ENCODE assay signal across 19 cellular contexts in the genomic region with DNA sequence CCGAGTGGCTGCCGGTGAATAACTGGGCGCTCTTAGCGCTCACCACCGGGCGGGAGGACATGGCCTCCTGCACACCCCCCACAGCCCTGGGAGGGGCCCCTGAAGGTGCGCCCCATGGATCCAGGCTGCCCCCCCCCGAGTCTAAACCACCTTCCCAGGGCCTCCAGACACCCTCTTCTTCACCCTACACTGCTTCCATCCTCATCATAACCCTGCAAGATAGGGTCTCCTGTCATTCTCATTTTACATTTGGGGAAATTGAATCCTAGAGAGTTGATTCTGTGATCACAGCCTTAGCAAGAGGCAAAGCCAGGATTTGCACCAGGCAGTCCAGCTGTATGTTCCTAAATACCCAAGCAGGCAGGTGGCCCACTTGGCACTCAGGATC.
A peak's percentile ranks its signal among the peaks of the same experiment; 100 is the strongest.
DNase-seq lines count a peak whose midpoint lies in the region; ATAC-seq and TF ChIP-seq lines count a peak whose summit lies in the region.
"Had no signal": no experiment of that assay in that cellular context is flagged by ENCODE, and none has a peak within 500 bp of the region (broad histone marks: within the 10 kb centered on the region; RNA-seq: fewer than 3 reads in every experiment).

No MANE protein-coding gene starts in this region.

- H3K27me3 Mint-ChIP-seq in GM23338 (ENCODE audit: insufficient read depth, low read depth, poor library complexity) = peaks cover 7% of the 10 kb centered on the region
- H3K27me3 Mint-ChIP-seq in T-helper 2 cell treated with Interferon-gamma antibody and Interleukin-4, amounts not matched to agents 5 μg/mL and 100 μg/mL, for 36 hours (ENCODE audit: low read depth) = peaks cover 18% of the 10 kb centered on the region

- H3K27ac Mint-ChIP-seq in GM23338 = no peak overlapping the region
- H3K27ac Mint-ChIP-seq in T-helper 2 cell treated with Interferon-gamma antibody and Interleukin-4, amounts not matched to agents 5 μg/mL and 100 μg/mL, for 36 hours = no peak overlapping the region
- H3K27ac Mint-ChIP-seq: activated T-helper 2 cell treated with anti-CD3 and anti-CD28 coated beads, Interferon-gamma antibody, Interleukin-2, Interleukin-4, amounts not matched to agents 10 μg/mL and 5 μg/mL and 100 μg/mL, durations not matched to agents 14 hours and 24 hours and 36 hours had no signal

- H3K4me3 ChIP-seq in GM23338 (peak overlapping the region; percentile 53), RWPE2 (ENCODE audit: severe bottlenecking) (peak overlapping the region; percentile 16), esophagus muscularis mucosa (peak overlapping the region; percentile 36 to 51 (median 40)), skeletal muscle satellite cell (ENCODE audit: low read length) (peak overlapping the region; percentile 32)
- H3K4me3 ChIP-seq: mucosa of descending colon had no signal

- H3K27ac ChIP-seq in GM23338 (ENCODE audit: low read depth) = no peak overlapping the region
- no peak overlapping the region for H3K27ac ChIP-seq in RWPE2 (ENCODE audit: poor library complexity, severe bottlenecking)
- no peak overlapping the region for H3K27ac ChIP-seq in esophagus muscularis mucosa (replicated peaks in 1 of 4)
- H3K27ac ChIP-seq: left lung had no signal

- H2AFZ ChIP-seq in GM23338 = no peak overlapping the region

- H3K9me3 ChIP-seq in RWPE2 (ENCODE audit: severe bottlenecking) (no peaks in the 10 kb centered on the region), esophagus muscularis mucosa (peaks cover 0 to 6% (median 0%) of the 10 kb centered on the region in 4 donors), skeletal muscle satellite cell (replicated peaks; ENCODE audit: low read length) (no peaks in the 10 kb centered on the region)
- H3K9me3 ChIP-seq: BE2C, left lung, mucosa of descending colon had no signal

- ATAC-seq in GM23338 (no peak), RWPE2 (ENCODE audit: low read depth) (no peak; the same call in 2 of the 3 replicates)

- H3K27me3 ChIP-seq in GM23338 (ENCODE audit: insufficient read depth) = no peaks in the 10 kb centered on the region
- no peaks in the 10 kb centered on the region for H3K27me3 ChIP-seq in RWPE2 (ENCODE audit: insufficient read depth, poor library complexity, severe bottlenecking)
- no peaks in the 10 kb centered on the region for H3K27me3 ChIP-seq in esophagus muscularis mucosa
- no peaks in the 10 kb centered on the region for H3K27me3 ChIP-seq in skeletal muscle satellite cell (ENCODE audit: control insufficient read depth, insufficient read depth, low read length)
- H3K27me3 ChIP-seq: BE2C had no signal

- peaks cover 6% of the 10 kb centered on the region for H3F3A ChIP-seq in GM23338 (replicated peaks; ENCODE audit: low read depth)

- no peak for TF ChIP-seq EP300 in esophagus muscularis mucosa (IDR thresholded peaks at IDR 0.05)

- H3K9me3 Mint-ChIP-seq in GM23338 = no peaks in the 10 kb centered on the region; the same call in 2 of the 3 replicates
- no peaks in the 10 kb centered on the region for H3K9me3 Mint-ChIP-seq in T-helper 2 cell treated with Interferon-gamma antibody and Interleukin-4, amounts not matched to agents 5 μg/mL and 100 μg/mL, for 36 hours
- H3K9me3 Mint-ChIP-seq: activated T-helper 2 cell treated with anti-CD3 and anti-CD28 coated beads, Interferon-gamma antibody, Interleukin-2, Interleukin-4, amounts not matched to agents 10 μg/mL and 5 μg/mL and 100 μg/mL, durations not matched to agents 14 hours and 24 hours and 36 hours; H9 had no signal

- H3K36me3 ChIP-seq in GM23338 (ENCODE audit: insufficient read depth) = peaks cover 5% of the 10 kb centered on the region; the same call in 1 of the 2 replicates
- H3K36me3 ChIP-seq in RWPE2 (ENCODE audit: low read depth) = no peaks in the 10 kb centered on the region
- peaks cover 0 to 48% (median 14%) of the 10 kb centered on the region in 4 donors for H3K36me3 ChIP-seq in esophagus muscularis mucosa
- no peaks in the 10 kb centered on the region for H3K36me3 ChIP-seq in skeletal muscle satellite cell (ENCODE audit: insufficient read depth, low read length)
- H3K36me3 ChIP-seq: left lung had no signal

- intact Hi-C loops in esophagus muscularis mucosa (cut with DNase I) = loop anchor here (10.0 kb wide), 1 partner anchor 345 kb away; no protein-coding TSS in a partner anchor

- TF ChIP-seq POLR2A in esophagus muscularis mucosa (IDR thresholded peaks at IDR 0.05; ENCODE audit: low read depth) = no peak

- H3K4me2 ChIP-seq in GM23338 (peak overlapping the region; percentile 71), skeletal muscle satellite cell (ENCODE audit: low read length) (peak overlapping the region; percentile 74)

- H3K4me1 Mint-ChIP-seq in GM23338 = peaks cover 10% of the 10 kb centered on the region
- no peaks in the 10 kb centered on the region for H3K4me1 Mint-ChIP-seq in T-helper 2 cell treated with Interferon-gamma antibody and Interleukin-4, amounts not matched to agents 5 μg/mL and 100 μg/mL, for 36 hours (ENCODE audit: low read depth)

- peak overlapping the region; percentile 57 for H3K4me3 Mint-ChIP-seq in GM23338
- H3K4me3 Mint-ChIP-seq in T-helper 2 cell treated with Interferon-gamma antibody and Interleukin-4, amounts not matched to agents 5 μg/mL and 100 μg/mL, for 36 hours = no peak overlapping the region
- H3K4me3 Mint-ChIP-seq: H9 had no signal

- DNase-seq in GM23338 (ENCODE audit: low spot score) = no peak
- DNase-seq in RWPE2 (ENCODE audit: low spot score) = no peak
- no peak for DNase-seq in esophagus muscularis mucosa (ENCODE audit: extremely low spot score)
- DNase-seq in T-helper 2 cell treated with Interferon-gamma antibody and Interleukin-4, amounts not matched to agents 5 μg/mL and 100 μg/mL, for 36 hours (ENCODE audit: low spot score) = no peak
- DNase-seq in NOMO-1 treated with DMSO at 0.1 percent for 48 hours (lab: John Stamatoyannopoulos, UW; ENCODE audit: unreplicated experiment) = no peak
- DNase-seq in pons (ENCODE audit: low spot score) = no peak
- DNase-seq: activated CD4-positive, alpha-beta T cell treated with anti-CD3 and anti-CD28 coated beads for 1 hour; effector CD4-positive, alpha-beta T cell; H9; left lung; NCI-H1417 treated with DMSO at 0.1 percent for 48 hours; retina; stimulated activated CD4-positive, alpha-beta T cell treated with anti-CD3 and anti-CD28 coated beads, Interleukin-15, amount 100 ng/mL, for 24 hours; T-helper 9 cell; trophoblast cell had no signal

- peaks cover 4% of the 10 kb centered on the region for H4K20me1 ChIP-seq in GM23338 (replicated peaks; ENCODE audit: insufficient read depth)

- no peak overlapping the region for H3K9ac ChIP-seq in skeletal muscle satellite cell (ENCODE audit: low read depth, low read length)

- TF ChIP-seq CTCF in GM23338 (conservative IDR thresholded peaks at IDR 0.05; ENCODE audit: low read depth in 2 of 2) (no peak), RWPE2 (IDR thresholded peaks at IDR 0.05; ENCODE audit: poor library complexity, severe bottlenecking) (no peak), esophagus muscularis mucosa (IDR thresholded peaks at IDR 0.05) (no peak)

- no CpG with 5 or more reads among the region's 8 CpGs for WGBS in esophagus muscularis mucosa

- H3K4me1 ChIP-seq in GM23338 (ENCODE audit: insufficient read depth) = peaks cover 6% of the 10 kb centered on the region
- no peaks in the 10 kb centered on the region for H3K4me1 ChIP-seq in RWPE2 (ENCODE audit: insufficient read depth, poor library complexity, severe bottlenecking)
- H3K4me1 ChIP-seq in esophagus muscularis mucosa = peaks cover 0 to 12% (median 4%) of the 10 kb centered on the region in 4 donors
- no peaks in the 10 kb centered on the region for H3K4me1 ChIP-seq in skeletal muscle satellite cell (ENCODE audit: control insufficient read depth, insufficient read depth, low read length)
- H3K4me1 ChIP-seq: BE2C had no signal

- no peaks in the 10 kb centered on the region for H3K79me2 ChIP-seq in GM23338 (replicated peaks; ENCODE audit: insufficient read depth)

- peaks cover 22% of the 10 kb centered on the region for H3K36me3 Mint-ChIP-seq in GM23338 (ENCODE audit: low read depth)
- no peaks in the 10 kb centered on the region for H3K36me3 Mint-ChIP-seq in T-helper 2 cell treated with Interferon-gamma antibody and Interleukin-4, amounts not matched to agents 5 μg/mL and 100 μg/mL, for 36 hours (ENCODE audit: low read depth)

- no peaks in the 10 kb centered on the region for H3K9me2 ChIP-seq in GM23338 (ENCODE audit: insufficient read depth)

TF ChIP-seq in GM23338, 12 proteins besides CTCF, POLR2A, EP300 and RAD21 (continues in another document):
- TF ChIP-seq NANOG (IDR thresholded peaks at IDR 0.05; ENCODE audit: borderline replicate concordance) (no peak), EZH2 (IDR thresholded peaks at IDR 0.05; ENCODE audit: low read depth, unreplicated experiment) (no peak)
